Comparison of ENCODE assay signal across 8 cellular contexts in genomic region chr12:110245278-110245868, GRCh38. TPM values are rescaled to one million over a fixed set of nuclear protein-coding genes. Genes with fewer than 3 reads are reported as not detected.
A peak's percentile ranks its signal among the peaks of the same experiment; 100 is the strongest.
DNase-seq lines count a peak whose midpoint lies in the region; ATAC-seq and TF ChIP-seq lines count a peak whose summit lies in the region.

No MANE protein-coding gene starts in this region.

- POLR2A ChIA-PET in RWPE1 (lab: Yijun Ruan, JAX; ENCODE audit: low non-redundant PET) = no interaction called here

- ATAC-seq in left colon (peak; percentile 24), omental fat pad (ENCODE audit: low FRiP score) (no peak)
- ATAC-seq in stimulated activated naive CD8-positive, alpha-beta T cell treated with anti-CD3 and anti-CD28 coated beads, Interleukin-15, Interleukin-2, amounts not matched to agents 100 U/mL and 50 U/mL, for 24 hours = peak; percentile 59

- TF ChIP-seq CTCF in RWPE1 (conservative IDR thresholded peaks at IDR 0.05; ENCODE audit: low read depth) (no peak), omental fat pad (IDR thresholded peaks at IDR 0.05) (no peak)

- intact Hi-C loops in left colon (cut with DNase I, micrococcal nuclease) = no loop called here

- DNase-seq in GM19240 (ENCODE audit: insufficient read length, low spot score) (peak; percentile 29), RWPE1 (ENCODE audit: low spot score) (no peak), left colon (peak; percentile 71 to 81), hippocampal formation (lab: John Stamatoyannopoulos, UW) (no peak), omental fat pad (ENCODE audit: low spot score) (no peak), kidney glomerular epithelial cell (lab: John Stamatoyannopoulos, UW) (no peak)
- DNase-seq in activated naive CD4-positive, alpha-beta T cell treated with anti-CD3 and anti-CD28 coated beads, Interleukin-2, amount 50 U/mL, for 16 hours = peak; percentile 54
- peak; percentile 49 for DNase-seq in stimulated activated naive CD8-positive, alpha-beta T cell treated with anti-CD3 and anti-CD28 coated beads, Interleukin-15, Interleukin-2, amounts not matched to agents 100 U/mL and 50 U/mL, for 24 hours

- H3K27ac ChIP-seq in RWPE1 = peak overlapping the region; percentile 99

- CTCF ChIA-PET in RWPE1 (lab: Yijun Ruan, JAX) = interaction anchor here (0.6 to 1.2 kb wide), 2 partner anchors 18 to 1151 kb away, joined by 3 read pairs; no protein-coding TSS in a partner anchor

RNA-seq across cellular contexts. Expression of gene ATP2A2, which starts 35.7 kb away (rescaled TPM):
- total RNA-seq in left colon (100 to 1,000 TPM; 248 to 279 TPM), omental fat pad (100 to 1,000 TPM; 116 to 238 (median 132) TPM)

Comparison
In these comparisons a context has a peak if more than half of its experiments do, and no peak if none do; other contexts are left out.
1. DNase-seq: peak in GM19240 (single experiment), activated naive CD4-positive, alpha-beta T cell treated with anti-CD3 and anti-CD28 coated beads, Interleukin-2, amount 50 U/mL, for 16 hours (single experiment), left colon (2 of 2) and stimulated activated naive CD8-positive, alpha-beta T cell treated with anti-CD3 and anti-CD28 coated beads, Interleukin-15, Interleukin-2, amounts not matched to agents 100 U/mL and 50 U/mL, for 24 hours (single experiment); none in RWPE1 (single experiment), hippocampal formation (0 of 2), omental fat pad (single experiment) and kidney glomerular epithelial cell (single experiment).